In the genomic region with DNA sequence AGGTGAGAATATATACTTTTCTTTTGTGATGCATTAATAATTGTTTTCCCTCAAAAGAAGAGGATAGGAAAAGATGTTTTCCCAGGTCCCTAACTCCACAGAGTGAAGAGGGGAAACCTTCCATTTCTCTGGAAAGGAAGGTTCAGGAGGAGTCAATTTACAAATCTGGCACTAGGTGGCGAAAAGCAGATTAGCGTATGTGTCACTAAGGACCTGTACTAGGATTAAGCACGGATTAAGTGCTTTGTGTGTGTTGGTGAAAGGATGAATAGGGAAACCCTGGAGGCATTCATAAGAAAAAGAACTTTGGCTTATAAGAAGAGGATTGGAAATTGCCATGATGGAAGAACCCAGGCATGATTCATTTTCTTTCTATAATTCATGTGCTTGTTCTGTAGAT, we compare ENCODE assay signal across 9 cellular contexts.
DNase-seq lines count a peak whose midpoint lies in the region; ATAC-seq and TF ChIP-seq lines count a peak whose summit lies in the region.
"Had no signal": no experiment of that assay in that cellular context is flagged by ENCODE, and none has a peak within 500 bp of the region (broad histone marks: within the 10 kb centered on the region; RNA-seq: fewer than 3 reads in every experiment).

No MANE protein-coding gene starts in this region.

- TF ChIP-seq CTCF in PC-3 (conservative IDR thresholded peaks at IDR 0.05; ENCODE audit: low read depth, low read length), result peak; percentile 88
- TF ChIP-seq CTCF in esophagus muscularis mucosa (IDR thresholded peaks at IDR 0.05), result no peak

- H3K27ac ChIP-seq in PC-3 (ENCODE audit: low read length), result no peak overlapping the region
- no peak overlapping the region for H3K27ac ChIP-seq in esophagus muscularis mucosa (replicated peaks in 1 of 4)

- H3K27me3 ChIP-seq in PC-3 (ENCODE audit: low read length), result no peaks in the 10 kb centered on the region
- peaks cover 0 to 27% (median 0%) of the 10 kb centered on the region in 4 donors for H3K27me3 ChIP-seq in esophagus muscularis mucosa

- no peaks in the 10 kb centered on the region for H3K9me2 ChIP-seq in PC-3 (replicated peaks; ENCODE audit: low read length)

- POLR2A ChIA-PET in PC-3 (lab: Charles Lee; ENCODE audit: unreplicated experiment), result no interaction called here

- peak; percentile 8 to 26 for DNase-seq in AML-193 (lab: John Stamatoyannopoulos, UW)
- peak; percentile 14 for DNase-seq in H4 (ENCODE audit: low spot score)
- peak; percentile 76 for DNase-seq in PC-3
- peak; percentile 18 for DNase-seq in glomerular endothelial cell (ENCODE audit: extremely low read depth, low read depth, low spot score)
- DNase-seq in stimulated activated effector memory CD8-positive, alpha-beta T cell treated with anti-CD3 and anti-CD28 coated beads, Interleukin-12 subunit alpha, Interleukin-12 subunit beta, amount 100 ng/mL, for 72 hours (ENCODE audit: low spot score in 2 of 2), result no peak
- no peak for DNase-seq in esophagus muscularis mucosa (ENCODE audit: extremely low spot score)
- no peak for DNase-seq in DMS79 (lab: John Stamatoyannopoulos, UW)

- H3K36me3 Mint-ChIP-seq in stimulated activated effector memory CD8-positive, alpha-beta T cell treated with anti-CD3 and anti-CD28 coated beads, Interleukin-12 subunit alpha, Interleukin-12 subunit beta, amount 100 ng/mL, for 72 hours, result no peaks in the 10 kb centered on the region
- H3K36me3 Mint-ChIP-seq: stimulated activated memory B cell treated with anti-CD40 and anti-IgM and Interleukin-4, amounts not matched to agents 10 μg/mL and 1 μg/mL and 100 μg/mL, for 72 hours had no signal

- no peak for TF ChIP-seq EP300 in esophagus muscularis mucosa (IDR thresholded peaks at IDR 0.05)

- H3K4me1 ChIP-seq in PC-3 (ENCODE audit: insufficient read depth, low read length) (peaks cover 19% of the 10 kb centered on the region), esophagus muscularis mucosa (no peaks in the 10 kb centered on the region)

- H3K79me2 ChIP-seq in PC-3 (ENCODE audit: low read length), result no peaks in the 10 kb centered on the region

- no peak overlapping the region for H2AFZ ChIP-seq in PC-3 (ENCODE audit: low read length)

- no peak overlapping the region for H3K4me3 Mint-ChIP-seq in stimulated activated effector memory CD8-positive, alpha-beta T cell treated with anti-CD3 and anti-CD28 coated beads, Interleukin-12 subunit alpha, Interleukin-12 subunit beta, amount 100 ng/mL, for 72 hours
- H3K4me3 Mint-ChIP-seq: stimulated activated memory B cell treated with anti-CD40 and anti-IgM and Interleukin-4, amounts not matched to agents 10 μg/mL and 1 μg/mL and 100 μg/mL, for 72 hours had no signal

- CTCF ChIA-PET in PC-3 (lab: Charles Lee), result interaction anchor here (0.7 kb wide), 1 partner anchor 344 kb away, joined by 3 read pairs; no protein-coding TSS in a partner anchor

- no peaks in the 10 kb centered on the region for H3K9me3 Mint-ChIP-seq in stimulated activated effector memory CD8-positive, alpha-beta T cell treated with anti-CD3 and anti-CD28 coated beads, Interleukin-12 subunit alpha, Interleukin-12 subunit beta, amount 100 ng/mL, for 72 hours
- H3K9me3 Mint-ChIP-seq: stimulated activated memory B cell treated with anti-CD40 and anti-IgM and Interleukin-4, amounts not matched to agents 10 μg/mL and 1 μg/mL and 100 μg/mL, for 72 hours had no signal

- no peak overlapping the region for H3K4me3 ChIP-seq in PC-3 (ENCODE audit: low read length)
- no peak overlapping the region for H3K4me3 ChIP-seq in esophagus muscularis mucosa

- H3K9ac ChIP-seq in PC-3 (ENCODE audit: low read length), result no peak overlapping the region

- H4K20me1 ChIP-seq in PC-3 (ENCODE audit: low read length), result no peaks in the 10 kb centered on the region

- intact Hi-C loops in PC-3 (cut with micrococcal nuclease), result loop anchor here (5.0 to 10.0 kb wide), 3 partner anchors 263 to 838 kb away; no protein-coding TSS in a partner anchor
- intact Hi-C loops in esophagus muscularis mucosa (cut with DNase I), result loop anchor here (5.0 kb wide), 1 partner anchor 553 kb away; no protein-coding TSS in a partner anchor

- H3K27ac Mint-ChIP-seq in stimulated activated effector memory CD8-positive, alpha-beta T cell treated with anti-CD3 and anti-CD28 coated beads, Interleukin-12 subunit alpha, Interleukin-12 subunit beta, amount 100 ng/mL, for 72 hours, result no peak overlapping the region
- H3K27ac Mint-ChIP-seq: stimulated activated memory B cell treated with anti-CD40 and anti-IgM and Interleukin-4, amounts not matched to agents 10 μg/mL and 1 μg/mL and 100 μg/mL, for 72 hours had no signal

- 90% methylated on average over 3 of the region's 3 CpGs for WGBS in esophagus muscularis mucosa

- ATAC-seq in PC-3 (peak; percentile 45), HG02610 (IDR thresholded peaks at IDR 0.05; ENCODE audit: unreplicated experiment) (no peak)
- ATAC-seq in stimulated activated effector memory CD8-positive, alpha-beta T cell treated with anti-CD3 and anti-CD28 coated beads, Interleukin-12 subunit alpha, Interleukin-12 subunit beta, amount 100 ng/mL, for 72 hours, result no peak
- ATAC-seq: stimulated activated memory B cell treated with anti-CD40 and anti-IgM and Interleukin-4, amounts not matched to agents 10 μg/mL and 1 μg/mL and 100 μg/mL, for 72 hours had no signal

- no peak overlapping the region for H3K4me2 ChIP-seq in PC-3 (ENCODE audit: low read length)

- no TSS peak for BruUV-seq in PC-3 (replicated peaks; lab: Mats Ljungman, UMichigan)

- no peaks in the 10 kb centered on the region for H3K9me3 ChIP-seq in PC-3 (ENCODE audit: low read length)
- H3K9me3 ChIP-seq in esophagus muscularis mucosa, result no peaks in the 10 kb centered on the region

- TF ChIP-seq POLR2A in esophagus muscularis mucosa (IDR thresholded peaks at IDR 0.05; ENCODE audit: low read depth), result no peak

- H3K36me3 ChIP-seq in PC-3 (ENCODE audit: low read depth, low read length) (no peaks in the 10 kb centered on the region), esophagus muscularis mucosa (no peaks in the 10 kb centered on the region)

- H3K4me1 Mint-ChIP-seq in stimulated activated effector memory CD8-positive, alpha-beta T cell treated with anti-CD3 and anti-CD28 coated beads, Interleukin-12 subunit alpha, Interleukin-12 subunit beta, amount 100 ng/mL, for 72 hours, result no peaks in the 10 kb centered on the region
- H3K4me1 Mint-ChIP-seq: stimulated activated memory B cell treated with anti-CD40 and anti-IgM and Interleukin-4, amounts not matched to agents 10 μg/mL and 1 μg/mL and 100 μg/mL, for 72 hours had no signal

- H3F3A ChIP-seq in PC-3 (ENCODE audit: low read length, unreplicated experiment), result no peaks in the 10 kb centered on the region

Comparison
In these comparisons a context has a peak if more than half of its experiments do, and no peak if none do; other contexts are left out.
1. DNase-seq: peak in AML-193 (2 of 2), H4 (single experiment), PC-3 (single experiment) and glomerular endothelial cell (single experiment); none in stimulated activated effector memory CD8-positive, alpha-beta T cell treated with anti-CD3 and anti-CD28 coated beads, Interleukin-12 subunit alpha, Interleukin-12 subunit beta, amount 100 ng/mL, for 72 hours (0 of 2), esophagus muscularis mucosa (single experiment) and DMS79 (single experiment).